ENCODE assay signal across 12 cellular contexts in genomic region chr10:80191589-80192270, GRCh38. TPM values are rescaled to one million over a fixed set of nuclear protein-coding genes. Genes with fewer than 3 reads are reported as not detected.
A peak's percentile ranks its signal among the peaks of the same experiment; 100 is the strongest.
DNase-seq lines count a peak whose midpoint lies in the region; ATAC-seq lines count a peak whose summit lies in the region.
"Had no signal": no experiment of that assay in that cellular context is flagged by ENCODE, and none has a peak within 500 bp of the region (broad histone marks: within the 10 kb centered on the region; RNA-seq: fewer than 3 reads in every experiment).

No MANE protein-coding gene starts in this region.

- H3K9me3 ChIP-seq in subcutaneous abdominal adipose tissue (ENCODE audit: control insufficient read depth in 5 of 5, low read length in 5 of 5), result no peaks in the 10 kb centered on the region
- H3K9me3 ChIP-seq: thoracic aorta had no signal

- peak overlapping the region; percentile 82 for H3K27ac Mint-ChIP-seq in activated CD4-positive, alpha-beta T cell treated with anti-CD3 and anti-CD28 coated beads, Interleukin-2, amount 10 ng/mL, durations not matched to agents 24 days and 14 days
- peak overlapping the region; percentile 61 for H3K27ac Mint-ChIP-seq in activated T-helper 2 cell treated with anti-CD3 and anti-CD28 coated beads, Interferon-gamma antibody, Interleukin-2, Interleukin-4, amounts not matched to agents 10 μg/mL and 5 μg/mL and 100 μg/mL, durations not matched to agents 14 hours and 24 hours and 36 hours
- H3K27ac Mint-ChIP-seq: mesothelial cell of epicardium had no signal

- H3K27ac ChIP-seq in subcutaneous abdominal adipose tissue (ENCODE audit: low read depth, low read length), result peak overlapping the region; percentile 60
- H3K27ac ChIP-seq: KMS-11, thoracic aorta had no signal

- H3K4me3 Mint-ChIP-seq in activated CD4-positive, alpha-beta T cell treated with anti-CD3 and anti-CD28 coated beads, Interleukin-2, amount 10 ng/mL, durations not matched to agents 24 days and 14 days, result peak overlapping the region; percentile 52
- peak overlapping the region; percentile 3 for H3K4me3 Mint-ChIP-seq in activated T-helper 2 cell treated with anti-CD3 and anti-CD28 coated beads, Interferon-gamma antibody, Interleukin-2, Interleukin-4, amounts not matched to agents 10 μg/mL and 5 μg/mL and 100 μg/mL, durations not matched to agents 14 hours and 24 hours and 36 hours (ENCODE audit: low read depth)
- H3K4me3 Mint-ChIP-seq: mesothelial cell of epicardium had no signal

- DNase-seq in activated CD4-positive, alpha-beta T cell treated with anti-CD3 and anti-CD28 coated beads, Interleukin-2, amount 10 ng/mL, durations not matched to agents 24 days and 14 days, result no peak
- no peak for DNase-seq in activated CD4-positive, alpha-beta T cell treated with anti-CD3 and anti-CD28 coated beads, Interleukin-2, amount 50 U/mL, for 4 hours
- no peak for DNase-seq in activated T-helper 2 cell treated with anti-CD3 and anti-CD28 coated beads, Interferon-gamma antibody, Interleukin-2, Interleukin-4, amounts not matched to agents 10 μg/mL and 5 μg/mL and 100 μg/mL, durations not matched to agents 14 hours and 24 hours and 36 hours (ENCODE audit: low spot score)
- peak; percentile 92 for DNase-seq in kidney tubule cell (ENCODE audit: low spot score)
- DNase-seq in NAMALWA (ENCODE audit: low spot score), result no peak
- no peak for DNase-seq in putamen (ENCODE audit: low spot score)
- DNase-seq: NCI-H82 had no signal

- intact Hi-C loops in activated CD4-positive, alpha-beta T cell treated with anti-CD3 and anti-CD28 coated beads, Interleukin-2, amount 10 ng/mL, durations not matched to agents 24 days and 14 days (cut with micrococcal nuclease), result no loop called here
- intact Hi-C loops in activated T-helper 2 cell treated with anti-CD3 and anti-CD28 coated beads, Interferon-gamma antibody, Interleukin-2, Interleukin-4, amounts not matched to agents 10 μg/mL and 5 μg/mL and 100 μg/mL, durations not matched to agents 14 hours and 24 hours and 36 hours (cut with micrococcal nuclease), result no loop called here

- peak overlapping the region in 1 of 5 donors; percentile 17 for H3K4me3 ChIP-seq in subcutaneous abdominal adipose tissue (ENCODE audit: low read depth in 1 of 5, low read length in 5 of 5)
- H3K4me3 ChIP-seq: thoracic aorta had no signal

- H3K4me1 Mint-ChIP-seq in activated CD4-positive, alpha-beta T cell treated with anti-CD3 and anti-CD28 coated beads, Interleukin-2, amount 10 ng/mL, durations not matched to agents 24 days and 14 days, result peaks cover 62% of the 10 kb centered on the region
- H3K4me1 Mint-ChIP-seq in activated T-helper 2 cell treated with anti-CD3 and anti-CD28 coated beads, Interferon-gamma antibody, Interleukin-2, Interleukin-4, amounts not matched to agents 10 μg/mL and 5 μg/mL and 100 μg/mL, durations not matched to agents 14 hours and 24 hours and 36 hours (ENCODE audit: low read depth), result peaks cover 69% of the 10 kb centered on the region

- peak overlapping the region in 1 of 5 donors; percentile 41 for H3K9ac ChIP-seq in subcutaneous abdominal adipose tissue (ENCODE audit: low read length in 5 of 5)
- H3K9ac ChIP-seq: KMS-11 had no signal

- peaks cover 10 to 68% (median 68%) of the 10 kb centered on the region in 5 donors for H3K4me1 ChIP-seq in subcutaneous abdominal adipose tissue (ENCODE audit: control insufficient read depth in 5 of 5, insufficient read depth in 5 of 5, low read length in 5 of 5)

- ATAC-seq in HG03439 (IDR thresholded peaks at IDR 0.05; ENCODE audit: unreplicated experiment), result no peak

- no peaks in the 10 kb centered on the region for H3K9me3 Mint-ChIP-seq in activated CD4-positive, alpha-beta T cell treated with anti-CD3 and anti-CD28 coated beads, Interleukin-2, amount 10 ng/mL, durations not matched to agents 24 days and 14 days
- peaks cover 17% of the 10 kb centered on the region for H3K9me3 Mint-ChIP-seq in activated T-helper 2 cell treated with anti-CD3 and anti-CD28 coated beads, Interferon-gamma antibody, Interleukin-2, Interleukin-4, amounts not matched to agents 10 μg/mL and 5 μg/mL and 100 μg/mL, durations not matched to agents 14 hours and 24 hours and 36 hours

- H3K36me3 ChIP-seq in subcutaneous abdominal adipose tissue (ENCODE audit: control insufficient read depth in 5 of 5, insufficient read depth in 5 of 5, low read length in 5 of 5), result peaks cover 0 to 15% (median 4%) of the 10 kb centered on the region in 5 donors
- H3K36me3 ChIP-seq: thoracic aorta had no signal

- H3K27me3 Mint-ChIP-seq in activated CD4-positive, alpha-beta T cell treated with anti-CD3 and anti-CD28 coated beads, Interleukin-2, amount 10 ng/mL, durations not matched to agents 24 days and 14 days, result no peaks in the 10 kb centered on the region
- no peaks in the 10 kb centered on the region for H3K27me3 Mint-ChIP-seq in activated T-helper 2 cell treated with anti-CD3 and anti-CD28 coated beads, Interferon-gamma antibody, Interleukin-2, Interleukin-4, amounts not matched to agents 10 μg/mL and 5 μg/mL and 100 μg/mL, durations not matched to agents 14 hours and 24 hours and 36 hours (ENCODE audit: low read depth)

- no peaks in the 10 kb centered on the region for H3K27me3 ChIP-seq in subcutaneous abdominal adipose tissue (ENCODE audit: control insufficient read depth in 5 of 5, insufficient read depth in 4 of 5, low read length in 5 of 5)

- H3K36me3 Mint-ChIP-seq in activated CD4-positive, alpha-beta T cell treated with anti-CD3 and anti-CD28 coated beads, Interleukin-2, amount 10 ng/mL, durations not matched to agents 24 days and 14 days (ENCODE audit: low read depth), result peaks cover 34% of the 10 kb centered on the region
- peaks cover 51% of the 10 kb centered on the region for H3K36me3 Mint-ChIP-seq in activated T-helper 2 cell treated with anti-CD3 and anti-CD28 coated beads, Interferon-gamma antibody, Interleukin-2, Interleukin-4, amounts not matched to agents 10 μg/mL and 5 μg/mL and 100 μg/mL, durations not matched to agents 14 hours and 24 hours and 36 hours (ENCODE audit: low read depth)

RNA-seq across cellular contexts. Expression of gene ANXA11, which starts 13.6 kb away (rescaled TPM):
- 223 and 232 TPM in 2 replicates for total RNA-seq in activated CD4-positive, alpha-beta T cell treated with anti-CD3 and anti-CD28 coated beads, Interleukin-2, amount 10 ng/mL, durations not matched to agents 24 days and 14 days
- 251 and 264 TPM in 2 replicates for total RNA-seq in activated T-helper 2 cell treated with anti-CD3 and anti-CD28 coated beads, Interferon-gamma antibody, Interleukin-2, Interleukin-4, amounts not matched to agents 10 μg/mL and 5 μg/mL and 100 μg/mL, durations not matched to agents 14 hours and 24 hours and 36 hours

RNA-seq across cellular contexts. Expression of gene PLAC9, which starts 59.2 kb away (rescaled TPM):
- not detected in 2 replicates for total RNA-seq in activated CD4-positive, alpha-beta T cell treated with anti-CD3 and anti-CD28 coated beads, Interleukin-2, amount 10 ng/mL, durations not matched to agents 24 days and 14 days
- total RNA-seq in activated T-helper 2 cell treated with anti-CD3 and anti-CD28 coated beads, Interferon-gamma antibody, Interleukin-2, Interleukin-4, amounts not matched to agents 10 μg/mL and 5 μg/mL and 100 μg/mL, durations not matched to agents 14 hours and 24 hours and 36 hours, result not detected in 2 replicates
